Comparison of ENCODE assay signal across 8 cellular contexts in the genomic region with DNA sequence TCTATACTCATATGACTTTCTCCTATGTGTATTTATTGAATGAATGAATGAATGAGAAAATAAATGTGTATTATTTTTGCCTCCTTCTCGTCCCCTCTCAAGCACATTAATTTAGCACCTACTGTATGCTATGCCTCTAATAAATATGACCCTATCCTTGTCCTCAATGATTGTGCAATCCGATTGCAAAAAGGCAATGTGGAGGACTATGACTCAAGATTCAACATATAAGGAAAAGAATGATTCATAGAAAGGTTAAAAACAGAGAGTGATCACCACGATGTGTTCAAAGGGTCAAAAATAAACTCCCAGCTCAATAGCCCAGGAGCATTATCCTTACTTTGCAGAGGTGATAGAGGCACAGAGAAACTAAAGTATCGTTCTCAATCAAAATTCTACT.
"Had no signal": no experiment of that assay in that cellular context is flagged by ENCODE, and none has a peak within 500 bp of the region (broad histone marks: within the 10 kb centered on the region; RNA-seq: fewer than 3 reads in every experiment).

No MANE protein-coding gene starts in this region.

- H3K27ac ChIP-seq: hepatocyte, stomach, thoracic aorta had no signal

- H3K4me2 ChIP-seq: hepatocyte had no signal

- H3K79me2 ChIP-seq: hepatocyte had no signal

- ATAC-seq: T-helper 17 cell had no signal

- FAIRE-seq: colon, small intestine, TTC549 had no signal

- DNase-seq: amygdala, small intestine, stomach, T-helper 17 cell had no signal

- H3K4me3 ChIP-seq: hepatocyte, stomach, thoracic aorta had no signal

- H2AFZ ChIP-seq: hepatocyte had no signal

- H3K9me3 ChIP-seq: stomach, thoracic aorta had no signal

- H3K36me3 ChIP-seq: stomach, thoracic aorta had no signal

- H3K27me3 ChIP-seq: hepatocyte, stomach had no signal

- H3K4me1 ChIP-seq: stomach had no signal
